Comparison of ENCODE assay signal across 21 cellular contexts in the genomic region with DNA sequence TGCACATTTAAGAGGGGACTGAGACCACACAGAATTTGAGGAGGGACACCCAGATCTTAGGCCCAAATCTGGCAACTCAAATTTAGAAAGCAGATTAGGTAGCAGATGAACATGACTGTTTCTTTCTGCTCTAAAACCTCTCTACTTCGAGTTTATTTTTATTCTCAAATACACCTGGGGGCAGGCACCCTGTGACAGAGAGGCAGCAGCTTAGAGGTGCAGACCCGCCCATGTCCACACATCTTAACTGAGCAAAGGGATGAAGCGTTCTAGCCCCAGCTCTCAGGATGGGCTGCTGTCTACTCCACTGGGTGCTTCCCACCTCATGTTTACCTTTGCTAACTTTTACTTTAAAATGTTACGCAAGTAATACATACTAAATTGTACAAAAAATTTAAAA.
"Had no signal": no experiment of that assay in that cellular context is flagged by ENCODE, and none has a peak within 500 bp of the region (broad histone marks: within the 10 kb centered on the region; RNA-seq: fewer than 3 reads in every experiment).

No MANE protein-coding gene starts in this region.

- H3K9me3 Mint-ChIP-seq: activated CD4-positive, alpha-beta memory T cell treated with anti-CD3 and anti-CD28 coated beads, Interleukin-2, amount 10 ng/mL, durations not matched to agents 7 days and 5 days; activated naive CD8-positive, alpha-beta T cell treated with anti-CD3 and anti-CD28 coated beads, Interleukin-2, amount 10 ng/mL, durations not matched to agents 7 days and 5 days; activated T-helper 2 cell treated with anti-CD3 and anti-CD28 coated beads, Interferon-gamma antibody, Interleukin-2, Interleukin-4, amounts not matched to agents 10 μg/mL and 5 μg/mL and 100 μg/mL, durations not matched to agents 14 hours and 24 hours and 36 hours; endodermal cell; naive B cell; stimulated activated naive CD8-positive, alpha-beta T cell treated with anti-CD3 and anti-CD28 coated beads, Interleukin-15, Interleukin-2, amounts not matched to agents 100 ng/mL and 50 ng/mL, for 24 hours had no signal

- ATAC-seq: activated CD8-positive, alpha-beta memory T cell treated with anti-CD3 and anti-CD28 coated beads, Interleukin-2, amount 10 ng/mL, durations not matched to agents 7 days and 5 days; body of pancreas; mucosa of descending colon had no signal

- H3K4me3 ChIP-seq: body of pancreas, hepatocyte, mucosa of descending colon, prostate gland, right atrium auricular region, vagina had no signal

- H3K27me3 ChIP-seq: body of pancreas, hepatocyte, right atrium auricular region, vagina had no signal

- H3K9me3 ChIP-seq: body of pancreas, mucosa of descending colon, prostate gland, right atrium auricular region, vagina had no signal

- H3K4me3 Mint-ChIP-seq: activated CD4-positive, alpha-beta memory T cell treated with anti-CD3 and anti-CD28 coated beads, Interleukin-2, amount 10 ng/mL, durations not matched to agents 7 days and 5 days; activated CD8-positive, alpha-beta memory T cell treated with anti-CD3 and anti-CD28 coated beads, Interleukin-2, amount 10 ng/mL, durations not matched to agents 7 days and 5 days; activated naive CD8-positive, alpha-beta T cell treated with anti-CD3 and anti-CD28 coated beads, Interleukin-2, amount 10 ng/mL, durations not matched to agents 7 days and 5 days; endodermal cell; naive B cell; stimulated activated naive CD8-positive, alpha-beta T cell treated with anti-CD3 and anti-CD28 coated beads, Interleukin-15, Interleukin-2, amounts not matched to agents 100 ng/mL and 50 ng/mL, for 24 hours had no signal

- H3K4me1 ChIP-seq: body of pancreas, prostate gland, right atrium auricular region, vagina had no signal

- H3K27ac ChIP-seq: body of pancreas, epithelial cell of prostate, hepatocyte, prostate gland, right atrium auricular region, vagina, WERI-Rb-1 had no signal

- H3K36me3 ChIP-seq: prostate gland had no signal

- H3K27ac Mint-ChIP-seq: activated CD4-positive, alpha-beta memory T cell treated with anti-CD3 and anti-CD28 coated beads, Interleukin-2, amount 10 ng/mL, durations not matched to agents 7 days and 5 days; activated CD8-positive, alpha-beta memory T cell treated with anti-CD3 and anti-CD28 coated beads, Interleukin-2, amount 10 ng/mL, durations not matched to agents 7 days and 5 days; activated naive CD8-positive, alpha-beta T cell treated with anti-CD3 and anti-CD28 coated beads, Interleukin-2, amount 10 ng/mL, durations not matched to agents 7 days and 5 days; activated T-helper 2 cell treated with anti-CD3 and anti-CD28 coated beads, Interferon-gamma antibody, Interleukin-2, Interleukin-4, amounts not matched to agents 10 μg/mL and 5 μg/mL and 100 μg/mL, durations not matched to agents 14 hours and 24 hours and 36 hours; endodermal cell; stimulated activated naive CD8-positive, alpha-beta T cell treated with anti-CD3 and anti-CD28 coated beads, Interleukin-15, Interleukin-2, amounts not matched to agents 100 ng/mL and 50 ng/mL, for 24 hours had no signal

- DNase-seq: activated CD4-positive, alpha-beta memory T cell treated with anti-CD3 and anti-CD28 coated beads, Interleukin-2, amount 10 ng/mL, durations not matched to agents 7 days and 5 days; activated CD4-positive, alpha-beta T cell treated with anti-CD3 and anti-CD28 coated beads for 4 hours; activated CD8-positive, alpha-beta memory T cell treated with anti-CD3 and anti-CD28 coated beads, Interleukin-2, amount 10 ng/mL, durations not matched to agents 7 days and 5 days; activated naive CD4-positive, alpha-beta T cell treated with Interleukin-2 at 50 U/mL for 16 hours; activated naive CD8-positive, alpha-beta T cell treated with anti-CD3 and anti-CD28 coated beads, Interleukin-2, amount 10 ng/mL, durations not matched to agents 7 days and 5 days; endodermal cell; foreskin fibroblast; mesenchymal stem cell; mucosa of descending colon; naive B cell; stimulated activated CD4-positive, alpha-beta T cell treated with anti-CD3 and anti-CD28 coated beads, Interleukin-2, amount 100 ng/mL, for 24 hours; trophoblast cell; WERI-Rb-1 had no signal

- H3K27me3 Mint-ChIP-seq: activated CD4-positive, alpha-beta memory T cell treated with anti-CD3 and anti-CD28 coated beads, Interleukin-2, amount 10 ng/mL, durations not matched to agents 7 days and 5 days; activated CD8-positive, alpha-beta memory T cell treated with anti-CD3 and anti-CD28 coated beads, Interleukin-2, amount 10 ng/mL, durations not matched to agents 7 days and 5 days; activated naive CD8-positive, alpha-beta T cell treated with anti-CD3 and anti-CD28 coated beads, Interleukin-2, amount 10 ng/mL, durations not matched to agents 7 days and 5 days; naive B cell; stimulated activated naive CD8-positive, alpha-beta T cell treated with anti-CD3 and anti-CD28 coated beads, Interleukin-15, Interleukin-2, amounts not matched to agents 100 ng/mL and 50 ng/mL, for 24 hours had no signal

- H3K4me1 Mint-ChIP-seq: endodermal cell had no signal
